19 cellular contexts compared by ENCODE assay signal in genomic region chr5:145752947-145753346, GRCh38.
DNase-seq lines count a peak whose midpoint lies in the region; ATAC-seq and TF ChIP-seq lines count a peak whose summit lies in the region.
"Had no signal": no experiment of that assay in that cellular context is flagged by ENCODE, and none has a peak within 500 bp of the region (broad histone marks: within the 10 kb centered on the region; RNA-seq: fewer than 3 reads in every experiment).

No MANE protein-coding gene starts in this region.

- TF ChIP-seq CTCF in cardiac fibroblast (IDR thresholded peaks at IDR 0.05; ENCODE audit: low read depth, low read length) = no peak

- peak; percentile 16 for DNase-seq in AG08396 (ENCODE audit: low spot score)
- DNase-seq in LHCN-M2 (ENCODE audit: low read depth) = peak; percentile 83
- DNase-seq in cardiac fibroblast (ENCODE audit: low read depth in 2 of 2) = peak; percentile 21 to 79
- peak; percentile 17 for DNase-seq in left kidney (ENCODE audit: low read depth, low spot score)
- no peak for DNase-seq in stimulated activated CD4-positive, alpha-beta T cell treated with anti-CD3 and anti-CD28 coated beads, Interleukin-4, amount 100 ng/mL, for 1 hour
- no peak for DNase-seq in C1 segment of cervical spinal cord (lab: John Stamatoyannopoulos, UW)
- DNase-seq: activated naive CD4-positive, alpha-beta T cell treated with anti-CD3 and anti-CD28 coated beads, Interleukin-2, amount 50 U/mL, for 16 hours; AML-193; lower lobe of right lung; NCI-H1436; NCI-H526; Peyer's patch; stimulated activated naive CD4-positive, alpha-beta T cell treated with Interleukin-2 at 50 U/mL for 16 hours had no signal

- ATAC-seq in GM19324 (IDR thresholded peaks at IDR 0.05; ENCODE audit: low FRiP score, unreplicated experiment) (no peak), HG03571 (IDR thresholded peaks at IDR 0.05; ENCODE audit: unreplicated experiment) (no peak)
- ATAC-seq: activated CD4-positive, CD25-positive, alpha-beta regulatory T cell treated with anti-CD3 and anti-CD28 coated beads, Interleukin-2, amount 50 U/mL, for 24 hours; lower lobe of right lung; sciatic nerve had no signal

- no peak overlapping the region for H3K4me3 ChIP-seq in cardiac fibroblast (replicated peaks in 1 of 2; ENCODE audit: low read depth in 2 of 2, low read length in 2 of 2)
- H3K4me3 ChIP-seq: HAP-1, lower lobe of right lung, Peyer's patch, vagina had no signal

Comparison
In these comparisons a context has a peak if more than half of its experiments do, and no peak if none do; other contexts are left out.
1. DNase-seq: peak in AG08396 (single experiment), LHCN-M2 (single experiment), cardiac fibroblast (2 of 2) and left kidney (single experiment); none in stimulated activated CD4-positive, alpha-beta T cell treated with anti-CD3 and anti-CD28 coated beads, Interleukin-4, amount 100 ng/mL, for 1 hour (single experiment) and C1 segment of cervical spinal cord (0 of 14).